ENCODE assay signal across 9 cellular contexts in the genomic region with DNA sequence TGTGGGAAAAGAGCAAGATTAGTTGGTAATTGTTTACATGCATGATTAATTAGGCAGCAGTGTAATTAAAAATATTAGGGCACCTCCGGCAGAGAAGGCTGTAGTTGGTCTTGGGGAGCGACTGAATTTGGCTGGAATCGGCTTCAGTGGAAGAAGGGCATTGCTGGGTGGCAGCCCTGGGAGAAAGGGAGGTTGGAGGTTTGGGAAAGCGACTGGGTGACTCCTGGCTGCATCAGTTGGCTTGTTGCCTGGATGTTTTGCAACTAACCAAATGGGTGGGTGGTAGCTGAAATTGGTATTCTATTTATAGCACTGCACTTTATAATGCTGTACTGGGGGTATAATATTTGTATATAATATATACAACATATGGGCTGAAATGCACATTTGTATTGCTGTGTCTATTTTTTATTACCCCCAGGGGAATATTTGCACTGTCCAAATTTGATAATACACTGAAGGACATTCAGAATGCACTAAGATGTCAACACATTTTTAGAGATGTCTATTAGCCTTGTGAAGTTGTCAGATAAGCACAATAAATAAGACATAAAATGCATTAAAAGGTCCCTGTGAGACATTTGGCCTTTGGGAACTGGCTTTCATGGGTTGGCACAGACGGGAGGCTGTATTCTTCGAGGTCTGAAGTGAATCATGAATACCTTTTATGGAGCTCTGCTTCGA. TPM values are rescaled to one million over a fixed set of nuclear protein-coding genes. Genes with fewer than 3 reads are reported as not detected.
DNase-seq lines count a peak whose midpoint lies in the region; ATAC-seq, FAIRE-seq and TF ChIP-seq lines count a peak whose summit lies in the region.
"Had no signal": no experiment of that assay in that cellular context is flagged by ENCODE, and none has a peak within 500 bp of the region (broad histone marks: within the 10 kb centered on the region; RNA-seq: fewer than 3 reads in every experiment).

No MANE protein-coding gene starts in this region.

- peaks cover 2 to 6% (median 4%) of the 10 kb centered on the region in 3 donors for H3K27me3 Mint-ChIP-seq in CD14-positive monocyte (ENCODE audit: low read depth in 3 of 3)
- H3K27me3 Mint-ChIP-seq in natural killer cell (ENCODE audit: low read depth in 2 of 2): no peaks in the 10 kb centered on the region

- DNase-seq in CD14-positive monocyte (ENCODE audit: low spot score) (no peak), NCI-H1694 treated with DMSO at 0.1 percent for 48 hours (lab: John Stamatoyannopoulos, UW) (peak; percentile 39), coronary artery (ENCODE audit: low spot score) (no peak), natural killer cell (no peak), GM19239 (ENCODE audit: insufficient read length, low spot score) (no peak)

- peak overlapping the region in 1 of 7 donors; percentile 60 for H3K27ac Mint-ChIP-seq in CD14-positive monocyte
- peak overlapping the region; percentile 56 to 78 for H3K27ac Mint-ChIP-seq in natural killer cell

- ATAC-seq in natural killer cell (no peak), HG03159 (IDR thresholded peaks at IDR 0.05; ENCODE audit: unreplicated experiment) (no peak), HG03457 (IDR thresholded peaks at IDR 0.05; ENCODE audit: unreplicated experiment) (no peak), GM21367 (IDR thresholded peaks at IDR 0.05; ENCODE audit: unreplicated experiment) (no peak)

- H3K4me3 Mint-ChIP-seq in CD14-positive monocyte (peak overlapping the region; percentile 77 to 82), natural killer cell (peak overlapping the region; percentile 85)

- peak overlapping the region; percentile 90 for H3K4me3 ChIP-seq in coronary artery

- intact Hi-C loops in CD14-positive monocyte (cut with micrococcal nuclease): no loop called here
- intact Hi-C loops in natural killer cell (cut with micrococcal nuclease): no loop called here

- H3K9me3 Mint-ChIP-seq in CD14-positive monocyte (no peaks in the 10 kb centered on the region), natural killer cell (no peaks in the 10 kb centered on the region)

- peak overlapping the region; percentile 94 to 99 for H3K27ac ChIP-seq in coronary artery
- H3K27ac ChIP-seq: HL-60 had no signal

- TF ChIP-seq CTCF in CD14-positive monocyte (IDR thresholded peaks at IDR 0.05) (no peak), coronary artery (IDR thresholded peaks at IDR 0.05) (no peak), natural killer cell (IDR thresholded peaks at IDR 0.05) (no peak)

- H3K36me3 Mint-ChIP-seq in CD14-positive monocyte: no peaks in the 10 kb centered on the region
- no peaks in the 10 kb centered on the region for H3K36me3 Mint-ChIP-seq in natural killer cell

- H3K4me1 Mint-ChIP-seq in CD14-positive monocyte: peaks cover 34% of the 10 kb centered on the region
- H3K4me1 Mint-ChIP-seq in natural killer cell: peaks cover 23 to 28% of the 10 kb centered on the region in 2 donors

- FAIRE-seq in GM19239 (lab: Jason Lieb, UNC): no peak

RNA-seq across cellular contexts. Expression of gene B3GLCT, which starts 1.7 kb away (rescaled TPM):
- polyA plus RNA-seq in CD14-positive monocyte: 1 to 10 TPM; 2.0 TPM
- 1 to 10 TPM; 6.0 to 8.1 (median 6.2) TPM for total RNA-seq in natural killer cell

RNA-seq across cellular contexts. Expression of gene HSPH1, which starts 39.8 kb away (rescaled TPM):
- 10 to 100 TPM in 1 of 2 donors, 1 to 10 TPM in 1; 7.4 to 11.3 TPM for polyA plus RNA-seq in CD14-positive monocyte
- 10 to 100 TPM; 51.2 to 81.6 (median 75.4) TPM for total RNA-seq in natural killer cell
